In the genomic region with DNA sequence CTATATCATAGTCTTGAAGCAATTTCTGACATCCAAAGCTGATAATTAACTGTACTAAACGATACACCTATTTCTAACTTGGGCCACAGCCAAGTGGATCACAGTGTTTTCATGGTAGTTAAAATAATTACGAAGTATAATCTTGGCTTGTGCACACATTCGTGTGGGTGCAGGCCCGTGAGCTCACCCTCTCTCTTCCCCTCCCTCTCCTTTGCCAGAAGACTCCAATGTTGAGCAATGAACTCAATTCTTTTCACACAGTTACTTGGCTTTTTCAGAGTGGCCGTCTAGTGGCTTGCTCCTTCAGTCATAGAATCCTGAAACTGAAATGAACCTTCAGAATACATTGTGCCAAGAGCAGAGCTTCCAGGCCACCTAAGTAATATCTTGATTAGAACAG, we compare ENCODE assay signal across 16 cellular contexts.
DNase-seq lines count a peak whose midpoint lies in the region; ATAC-seq and TF ChIP-seq lines count a peak whose summit lies in the region.
"Had no signal": no experiment of that assay in that cellular context is flagged by ENCODE, and none has a peak within 500 bp of the region (broad histone marks: within the 10 kb centered on the region; RNA-seq: fewer than 3 reads in every experiment).

No MANE protein-coding gene starts in this region.

- CTCF ChIA-PET in mammary epithelial cell (lab: Charles Lee; ENCODE audit: low non-redundant PET): interaction anchor here (0.6 kb wide), 1 partner anchor 143 kb away, joined by 3 read pairs; no protein-coding TSS in a partner anchor

- DNase-seq in GM03348 (ENCODE audit: low spot score) (peak; percentile 26), NCI-H1105 treated with DMSO at 0.1 percent for 48 hours (lab: John Stamatoyannopoulos, UW) (peak; percentile 73), mammary epithelial cell (peak; percentile 72), left colon (no peak), tibial artery (no peak), NCI-H146 (lab: John Stamatoyannopoulos, UW) (no peak)
- DNase-seq: HCEC 1CT; Kasumi-1; MV-4-11; NCI-H1694; NCI-H2029 treated with DMSO at 0.1 percent for 48 hours; NCI-H526 treated with DMSO at 0.1 percent for 48 hours; NK-92 treated with Interleukin-12 subunit alpha and Interleukin-12 subunit beta, amount 100 ng/mL, for 24 hours; Right ventricle myocardium superior had no signal

- H2AFZ ChIP-seq in mammary epithelial cell (ENCODE audit: low read depth, low read length): peak overlapping the region; percentile 55

- in situ Hi-C loops in mammary epithelial cell (cut with MboI; ENCODE audit: low sequenced_read_pairs in 2 of 2): no loop called here

- H3K4me1 ChIP-seq in mammary epithelial cell (ENCODE audit: insufficient read depth, low read length) (peaks cover 23% of the 10 kb centered on the region), tibial artery (no peaks in the 10 kb centered on the region)
- H3K4me1 ChIP-seq: SJSA1 had no signal

- H3K36me3 ChIP-seq in mammary epithelial cell (ENCODE audit: insufficient read depth, low read length) (no peaks in the 10 kb centered on the region), tibial artery (no peaks in the 10 kb centered on the region)
- H3K36me3 ChIP-seq: SJSA1 had no signal

- 1% methylated on average over 5 of the region's 5 CpGs for WGBS in mammary epithelial cell (ENCODE audit: low coverage, missing lambda C conversion rate)

- H4K20me1 ChIP-seq in mammary epithelial cell (ENCODE audit: insufficient read depth, low read length): no peaks in the 10 kb centered on the region

- H3K27ac ChIP-seq in mammary epithelial cell (ENCODE audit: insufficient read depth, low read depth, low read length): peak overlapping the region; percentile 66
- H3K27ac ChIP-seq in tibial artery: no peak overlapping the region
- H3K27ac ChIP-seq: SJSA1 had no signal

- no peaks in the 10 kb centered on the region for H3K79me2 ChIP-seq in mammary epithelial cell (ENCODE audit: insufficient read depth, low read length)

- H3K9me3 ChIP-seq in mammary epithelial cell (replicated peaks; ENCODE audit: insufficient read depth, low read length): no peaks in the 10 kb centered on the region
- no peaks in the 10 kb centered on the region for H3K9me3 ChIP-seq in tibial artery

- no TSS peak for BruUV-seq in mammary epithelial cell (replicated peaks; lab: Mats Ljungman, UMichigan)

- H3K4me3 ChIP-seq in mammary epithelial cell (replicated peaks in 1 of 3; ENCODE audit: insufficient read depth in 1 of 3, low read depth in 2 of 3, low read length in 3 of 3): no peak overlapping the region
- H3K4me3 ChIP-seq in tibial artery: no peak overlapping the region
- H3K4me3 ChIP-seq: SJSA1 had no signal

- ATAC-seq in left colon (peak; percentile 39), GM19324 (IDR thresholded peaks at IDR 0.05; ENCODE audit: low FRiP score, unreplicated experiment) (no peak)

- no peaks in the 10 kb centered on the region for H3K27me3 ChIP-seq in mammary epithelial cell (ENCODE audit: insufficient read depth, low read length)
- no peaks in the 10 kb centered on the region for H3K27me3 ChIP-seq in tibial artery
- H3K27me3 ChIP-seq: SJSA1 had no signal

- intact Hi-C loops in mammary epithelial cell (cut with micrococcal nuclease) (no loop called here), left colon (cut with DNase I, micrococcal nuclease) (no loop called here), tibial artery (cut with DNase I; ENCODE audit: low total_unique reads) (no loop called here)

- H3K9ac ChIP-seq in mammary epithelial cell (ENCODE audit: insufficient read depth, low read length): no peak overlapping the region

- dilution Hi-C loops in mammary epithelial cell (cut with HindIII; ENCODE audit: low sequenced_read_pairs): no loop called here

- no peak for TF ChIP-seq CTCF in mammary epithelial cell (conservative IDR thresholded peaks at IDR 0.05 in 1 of 2, IDR thresholded peaks at IDR 0.05 in 1 of 2; ENCODE audit: extremely low read depth in 1 of 2, insufficient read depth in 1 of 2, low read depth in 1 of 2, low read length in 2 of 2)
- no peak for TF ChIP-seq CTCF in tibial artery (IDR thresholded peaks at IDR 0.05)

- H3K4me2 ChIP-seq in mammary epithelial cell (ENCODE audit: insufficient read depth, low read depth, low read length): peak overlapping the region; percentile 61

Comparison
In these comparisons a context has a peak if more than half of its experiments do, and no peak if none do; other contexts are left out.
1. DNase-seq: peak in GM03348 (single experiment), NCI-H1105 treated with DMSO at 0.1 percent for 48 hours (single experiment) and mammary epithelial cell (single experiment); none in left colon (0 of 2), tibial artery (0 of 2) and NCI-H146 (single experiment).